34 cellular contexts compared by ENCODE assay signal in genomic region chr3:112273536-112273935, GRCh38. TPM values are rescaled to one million over a fixed set of nuclear protein-coding genes. Genes with fewer than 3 reads are reported as not detected.
"Had no signal": no experiment of that assay in that cellular context is flagged by ENCODE, and none has a peak within 500 bp of the region (broad histone marks: within the 10 kb centered on the region; RNA-seq: fewer than 3 reads in every experiment).

No MANE protein-coding gene starts in this region.

- DNase-seq: activated CD4-positive, alpha-beta memory T cell treated with anti-CD3 and anti-CD28 coated beads, Interleukin-2, amount 10 ng/mL, durations not matched to agents 7 days and 5 days; activated CD4-positive, alpha-beta T cell treated with anti-CD3 and anti-CD28 coated beads for 36 hours; activated CD4-positive, alpha-beta T cell treated with anti-CD3 and anti-CD28 coated beads, Interleukin-2, amount 10 ng/mL, durations not matched to agents 24 days and 14 days; activated CD4-positive, CD25-positive, alpha-beta regulatory T cell; activated CD4-positive, CD25-positive, alpha-beta regulatory T cell treated with anti-CD3 and anti-CD28 coated beads, Interleukin-2, amount 50 U/mL, for 72 hours; activated CD8-positive, alpha-beta memory T cell treated with anti-CD3 and anti-CD28 coated beads, Interleukin-2, amount 50 U/mL, for 48 hours; activated effector memory CD4-positive, alpha-beta T cell treated with Interleukin-2 at 50 U/mL for 16 hours; activated gamma-delta T cell treated with Interleukin-2 at 50 U/mL for 16 hours; activated naive CD4-positive, alpha-beta T cell treated with anti-CD3 and anti-CD28 coated beads, Interleukin-2, amount 50 U/mL, for 16 hours; activated naive CD4-positive, alpha-beta T cell treated with Interleukin-2 at 50 U/mL for 16 hours; activated T-cell treated with anti-CD3 and anti-CD28 coated beads, Interleukin-2, amount 50 U/mL, for 4 hours; amniotic stem cell; aorta; body of pancreas; central memory CD4-positive, alpha-beta T cell; cerebellar nuclear complex; colonic mucosa; effector CD8-positive, alpha-beta T cell; esophagus squamous epithelium; foreskin keratinocyte; gastrocnemius medialis; glutamatergic neuron; heart right ventricle; T-helper 1 cell; T-helper 17 cell; T1000; WERI-Rb-1 had no signal

- ATAC-seq: activated CD4-positive, alpha-beta T cell treated with anti-CD3 and anti-CD28 coated beads for 36 hours; activated T-cell treated with anti-CD3 and anti-CD28 coated beads, Interleukin-2, amount 50 U/mL, for 4 hours; activated T-helper 17 cell treated with anti-CD3 and anti-CD28 coated beads, Interleukin-2, amount 50 U/mL, for 72 hours; body of pancreas; foreskin keratinocyte; gastrocnemius medialis; heart right ventricle; T-helper 17 cell had no signal

- H3K4me3 ChIP-seq: body of pancreas, cardiac muscle cell, colonic mucosa, esophagus squamous epithelium, gastrocnemius medialis, heart right ventricle, hepatocyte had no signal

- FAIRE-seq: endometrium, endothelial cell of umbilical vein had no signal

RNA-seq across cellular contexts. Expression of gene SLC9C1, which starts 20.5 kb away (rescaled TPM):
- polyA plus RNA-seq: aorta, endothelial cell of umbilical vein, esophagus, fibroblast of lung, foreskin keratinocyte, hepatocyte had no signal
